In the genomic region with DNA sequence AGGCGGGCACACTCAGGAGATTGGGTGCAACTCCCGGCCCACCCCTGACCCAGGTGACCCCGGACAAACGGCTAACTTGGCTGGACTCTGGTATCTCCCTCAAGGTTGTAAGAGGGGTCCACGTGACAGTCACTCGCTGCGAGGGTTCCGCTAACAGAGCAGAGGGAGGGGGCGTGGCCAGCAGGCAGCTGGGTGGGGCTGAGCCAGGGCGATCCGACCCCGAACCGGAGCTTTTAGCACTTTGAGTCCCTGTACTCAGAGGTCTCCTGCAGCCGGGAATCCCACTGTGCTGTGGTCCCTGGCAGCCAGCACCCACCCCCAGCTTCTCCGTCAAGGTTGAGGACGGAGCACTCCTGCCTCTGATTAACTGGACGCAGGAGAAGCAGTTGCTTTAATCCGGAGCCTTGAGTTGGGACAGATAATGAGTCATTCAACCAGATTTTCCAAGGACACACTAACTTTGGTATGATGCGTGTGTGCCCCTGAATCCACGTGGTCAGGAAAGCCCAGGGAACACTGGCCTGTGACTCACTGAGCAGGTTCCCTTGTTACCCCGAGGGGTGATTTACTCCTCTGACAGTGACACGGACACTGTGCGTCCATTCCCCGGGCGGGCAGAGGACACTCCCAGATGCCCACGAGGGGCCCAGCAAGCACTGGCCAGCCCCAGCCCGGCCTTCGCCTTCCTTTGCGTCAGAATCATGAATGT, we compare ENCODE assay signal across 8 cellular contexts. TPM values are rescaled to one million over a fixed set of nuclear protein-coding genes. Genes with fewer than 3 reads are reported as not detected.
A peak's percentile ranks its signal among the peaks of the same experiment; 100 is the strongest.
DNase-seq lines count a peak whose midpoint lies in the region; ATAC-seq and TF ChIP-seq lines count a peak whose summit lies in the region.
"Had no signal": no experiment of that assay in that cellular context is flagged by ENCODE, and none has a peak within 500 bp of the region (broad histone marks: within the 10 kb centered on the region; RNA-seq: fewer than 3 reads in every experiment).

No MANE protein-coding gene starts in this region.

- ATAC-seq in foreskin keratinocyte (peak; percentile 27), HG02588 (IDR thresholded peaks at IDR 0.05; ENCODE audit: unreplicated experiment) (no peak), HG02973 (IDR thresholded peaks at IDR 0.05; ENCODE audit: unreplicated experiment) (no peak)

- H3K4me3 ChIP-seq in retinal pigment epithelial cell (ENCODE audit: low read length), result peak overlapping the region; percentile 35
- H3K4me3 ChIP-seq: thoracic aorta had no signal

- TF ChIP-seq CTCF in foreskin keratinocyte (conservative IDR thresholded peaks at IDR 0.05) (no peak), retinal pigment epithelial cell (conservative IDR thresholded peaks at IDR 0.05; ENCODE audit: low read depth, low read length) (no peak)

- no peaks in the 10 kb centered on the region for H3K4me1 ChIP-seq in foreskin keratinocyte

- DNase-seq in HCEC 1CT (peak; percentile 9), NCI-H748 treated with DMSO at 0.1 percent for 48 hours (lab: John Stamatoyannopoulos, UW) (peak; percentile 16), foreskin keratinocyte (peak; percentile 14 to 47), retinal pigment epithelial cell (ENCODE audit: low read depth) (peak; percentile 59), NCI-H1048 (lab: John Stamatoyannopoulos, UW) (no peak)

- peaks cover 5% of the 10 kb centered on the region for H3K27me3 ChIP-seq in foreskin keratinocyte

- no peak overlapping the region for H3K27ac ChIP-seq in foreskin keratinocyte
- H3K27ac ChIP-seq: thoracic aorta had no signal

RNA-seq across cellular contexts. Expression of gene TRPM2, which starts 16.8 kb away (rescaled TPM):
- total RNA-seq in foreskin keratinocyte, result 1.1 and 2.5 TPM in 2 replicates
- 1.5 and 3.4 TPM in 2 replicates for polyA plus RNA-seq in foreskin keratinocyte

RNA-seq across cellular contexts. Expression of gene CFAP410, which starts 31.0 kb away (rescaled TPM):
- total RNA-seq in foreskin keratinocyte, result 6.6 and 8.1 TPM in 2 replicates
- 9.3 and 11.5 TPM in 2 replicates for polyA plus RNA-seq in foreskin keratinocyte
